In genomic region chr5:133562554-133562953, GRCh38 we compare ENCODE assay signal across 25 cellular contexts. TPM values are rescaled to one million over a fixed set of nuclear protein-coding genes. Genes with fewer than 3 reads are reported as not detected.
"Had no signal": no experiment of that assay in that cellular context is flagged by ENCODE, and none has a peak within 500 bp of the region (broad histone marks: within the 10 kb centered on the region; RNA-seq: fewer than 3 reads in every experiment).

No MANE protein-coding gene starts in this region.

- ATAC-seq: HepG2, Panc1, PC-3 had no signal

- H3K36me3 ChIP-seq: MG63 had no signal

- H3K9me3 ChIP-seq: MG63 had no signal

- DNase-seq: IMR-90; Karpas-422; KG1; MG63; NCI-H1092; NCI-H1105 treated with DMSO at 0.1 percent for 48 hours; NCI-H1417 treated with DMSO at 0.1 percent for 48 hours; NCI-H146; NCI-H1694 treated with DMSO at 0.1 percent for 48 hours; NCI-H1930; NCI-H2081; NCI-H2107; NCI-H345; NCI-H446 treated with DMSO at 0.1 percent for 48 hours; NCI-H524; NCI-H526 treated with DMSO at 0.1 percent for 48 hours; NCI-H748 treated with DMSO at 0.1 percent for 48 hours; NK-92 treated with Interleukin-12 subunit alpha and Interleukin-12 subunit beta, amount 100 ng/mL, for 24 hours; PC-3; SHP77; SW 1271 had no signal

- H3K4me3 ChIP-seq: MG63 had no signal

- H3K27ac ChIP-seq: RWPE1 had no signal

RNA-seq across cellular contexts. Expression of gene FSTL4, which starts 49.8 kb away (rescaled TPM):
- total RNA-seq: OCI-LY7 had no signal
- polyA plus RNA-seq: IMR-90 had no signal
